In genomic region chr17:58310511-58311428, GRCh38 we compare ENCODE assay signal across 25 cellular contexts. TPM values are rescaled to one million over a fixed set of nuclear protein-coding genes. Genes with fewer than 3 reads are reported as not detected.
DNase-seq lines count a peak whose midpoint lies in the region; ATAC-seq, FAIRE-seq and TF ChIP-seq lines count a peak whose summit lies in the region.
"Had no signal": no experiment of that assay in that cellular context is flagged by ENCODE, and none has a peak within 500 bp of the region (broad histone marks: within the 10 kb centered on the region; RNA-seq: fewer than 3 reads in every experiment).

No MANE protein-coding gene starts in this region.

- H3K14ac ChIP-seq in H1 (ENCODE audit: insufficient read length): no peak overlapping the region

- H4K5ac ChIP-seq in H1 (ENCODE audit: insufficient read length, low read depth, low read length): no peak overlapping the region

- no peak overlapping the region for H4K8ac ChIP-seq in H1 (ENCODE audit: extremely low read depth, insufficient read depth, low read length)

- no peak overlapping the region for H3K9ac ChIP-seq in H1 (replicated peaks in 1 of 4; ENCODE audit: extremely low read depth in 1 of 4, low read depth in 3 of 4, low read length in 3 of 4)

- H3K4me2 ChIP-seq in H1 (ENCODE audit: insufficient read depth in 1 of 2, low read depth in 2 of 2, low read length in 2 of 2): no peak overlapping the region
- H3K4me2 ChIP-seq: hepatocyte had no signal

- no peak overlapping the region for H3K23ac ChIP-seq in H1 (ENCODE audit: insufficient read length)

- no peak overlapping the region for H2BK20ac ChIP-seq in H1 (ENCODE audit: low read length)

- H2BK120ac ChIP-seq in H1 (replicated peaks; ENCODE audit: low read depth, low read length): no peak overlapping the region

- H3K9me3 ChIP-seq in H1 (ENCODE audit: insufficient read depth in 2 of 2, low read depth in 1 of 2, low read length in 1 of 2): no peaks in the 10 kb centered on the region
- H3K9me3 ChIP-seq: mucosa of descending colon, neutrophil had no signal

- POLR2A ChIA-PET in H1 (lab: Charles Lee; ENCODE audit: partially characterized antibody): no interaction called here

- no peak for ATAC-seq in GM18867 (IDR thresholded peaks at IDR 0.05; ENCODE audit: unreplicated experiment)
- ATAC-seq in activated CD4-positive, CD25-positive, alpha-beta regulatory T cell treated with anti-CD3 and anti-CD28 coated beads, Interleukin-2, amount 50 U/mL, for 24 hours: no peak
- ATAC-seq: mucosa of descending colon, right cardiac atrium had no signal

- no peak for TF ChIP-seq EP300 in H1 (IDR thresholded peaks at IDR 0.05; ENCODE audit: borderline replicate concordance in 1 of 2, low read depth in 2 of 2, low read length in 2 of 2)

- no peaks in the 10 kb centered on the region for H3K9me3 Mint-ChIP-seq in HFFc6
- H3K9me3 Mint-ChIP-seq: central memory CD8-positive, alpha-beta T cell; endodermal cell had no signal

- no peak for TF ChIP-seq RAD21 in H1 (IDR thresholded peaks at IDR 0.05 in 1 of 2, conservative IDR thresholded peaks at IDR 0.05 in 1 of 2; ENCODE audit: low read depth in 2 of 2, low read length in 2 of 2)

- no peak overlapping the region for H3K18ac ChIP-seq in H1 (ENCODE audit: extremely low read depth, low read length)

- H3K36me3 Mint-ChIP-seq in HFFc6 (ENCODE audit: low read depth): no peaks in the 10 kb centered on the region

- H3K23me2 ChIP-seq in H1 (ENCODE audit: low read depth, low read length): no peaks in the 10 kb centered on the region; the same call in 1 of the 2 replicates

- DNase-seq in D721Med (ENCODE audit: insufficient read length, low spot score) (peak; percentile 21), NCI-H1694 (lab: John Stamatoyannopoulos, UW) (peak; percentile 86), H1 (ENCODE audit: low read depth in 1 of 2, low spot score in 2 of 2) (peak in 1 of 2 experiments; percentile 44), posterior vena cava (ENCODE audit: low spot score) (peak; percentile 74), HFFc6 (no peak)
- DNase-seq: activated gamma-delta T cell, AML-193, amygdala, Calu3, GF-D8, HCEC 1CT, kidney glomerular epithelial cell, mucosa of descending colon, NCI-H1417, NCI-H345, RPMI8226, T-helper 1 cell had no signal

- H3K27ac ChIP-seq in H1 (ENCODE audit: low read depth, low read length): no peak overlapping the region
- H3K27ac ChIP-seq: hepatocyte, neutrophil had no signal

- no peak overlapping the region for H3K56ac ChIP-seq in H1 (replicated peaks; ENCODE audit: insufficient read length, low read depth, low read length)

- no peaks in the 10 kb centered on the region for H3K36me3 ChIP-seq in H1 (ENCODE audit: control insufficient read depth in 2 of 4, insufficient read depth in 4 of 4, low read length in 3 of 4)
- H3K36me3 ChIP-seq: neutrophil had no signal

- no peaks in the 10 kb centered on the region for H4K20me1 ChIP-seq in H1 (replicated peaks in 1 of 2; ENCODE audit: control insufficient read depth in 1 of 2, insufficient read depth in 2 of 2, low read length in 2 of 2)

- CTCF ChIA-PET in H1 (lab: Charles Lee; ENCODE audit: partially characterized antibody): interaction anchor here (0.7 to 21.9 kb wide), 6 partner anchors 8 to 107 kb away, joined by 3 to 384 read pairs (median 16); partner anchors contain the start of gene RNF43

- H3K4me3 ChIP-seq in H1 (ENCODE audit: extremely low read depth in 1 of 4, insufficient read depth in 2 of 4, low read depth in 3 of 4, low read length in 4 of 4): no peak overlapping the region
- H3K4me3 ChIP-seq: hepatocyte, mucosa of descending colon had no signal

- H3K4me3 Mint-ChIP-seq in HFFc6: no peak overlapping the region
- H3K4me3 Mint-ChIP-seq: central memory CD8-positive, alpha-beta T cell; endodermal cell had no signal

- WGBS in H1 (ENCODE audit: extremely low coverage in 1 of 2, insufficient coverage in 1 of 2, insufficient read length in 1 of 2, insufficient replicate concordance in 2 of 2, low coverage in 1 of 2, low lambda C conversion rate in 2 of 2, missing lambda C conversion rate in 1 of 2), 2 experiments: 91% methylated on average over 21 of the region's 23 CpGs; no CpG with 5 or more reads in 1 of the 2 experiments

- no peak overlapping the region for H2AK5ac ChIP-seq in H1 (ENCODE audit: low read depth, low read length)

- no peak overlapping the region for H3K27ac Mint-ChIP-seq in HFFc6
- H3K27ac Mint-ChIP-seq: endodermal cell had no signal

- no peak for TF ChIP-seq POLR2A in H1 (IDR thresholded peaks at IDR 0.05; ENCODE audit: control extremely low read depth in 1 of 2, low read depth in 2 of 2, low read length in 2 of 2)

- FAIRE-seq in D721Med (lab: Jason Lieb, UNC) (no peak), H1 (lab: Jason Lieb, UNC) (no peak)

- H3K27me3 ChIP-seq in H1 (replicated peaks in 1 of 4; ENCODE audit: control insufficient read depth in 3 of 4, extremely low read depth in 1 of 4, insufficient read depth in 3 of 4, low read length in 3 of 4): no peaks in the 10 kb centered on the region
- H3K27me3 ChIP-seq: hepatocyte, neutrophil had no signal

- H3K27me3 Mint-ChIP-seq in HFFc6 (ENCODE audit: insufficient read depth): peaks cover 9% of the 10 kb centered on the region
- H3K27me3 Mint-ChIP-seq: central memory CD8-positive, alpha-beta T cell had no signal

- no peaks in the 10 kb centered on the region; the same call in 1 of the 2 replicates for H3K4me1 Mint-ChIP-seq in HFFc6 (ENCODE audit: low read depth)
- H3K4me1 Mint-ChIP-seq: central memory CD8-positive, alpha-beta T cell; endodermal cell had no signal

- no peak overlapping the region for H2AFZ ChIP-seq in H1 (ENCODE audit: low read length)
- H2AFZ ChIP-seq: hepatocyte had no signal

- H3K4ac ChIP-seq in H1 (replicated peaks; ENCODE audit: insufficient read length, low read depth, low read length): no peak overlapping the region

- H3K4me1 ChIP-seq in H1 (replicated peaks in 1 of 4; ENCODE audit: control insufficient read depth in 3 of 4, insufficient read depth in 4 of 4, low read length in 3 of 4): peaks cover 0 to 11% (median 6%) of the 10 kb centered on the region in 4 experiments; a peak in 4 of 7 replicates

- H3K79me2 ChIP-seq in H1 (ENCODE audit: control insufficient read depth in 1 of 2, insufficient read depth in 2 of 2, low read length in 2 of 2): no peaks in the 10 kb centered on the region
- H3K79me2 ChIP-seq: hepatocyte had no signal

- no peaks in the 10 kb centered on the region for H3K79me1 ChIP-seq in H1 (ENCODE audit: low read depth, low read length)

- intact Hi-C loops in posterior vena cava (cut with DNase I): loop anchor here in 1 of 2 donors (10.0 kb wide), 1 partner anchor 104 kb away; the partner anchor contains the start of gene RNF43

- no peak overlapping the region for H2BK5ac ChIP-seq in H1 (ENCODE audit: low read depth, low read length)

- TF ChIP-seq CTCF in D721Med (IDR thresholded peaks at IDR 0.05; ENCODE audit: insufficient read depth, missing control alignments): no peak
- no peak for TF ChIP-seq CTCF in H1 (IDR thresholded peaks at IDR 0.05; ENCODE audit: control extremely low read depth in 1 of 3, insufficient read depth in 1 of 3, low read depth in 1 of 3, low read length in 3 of 3)
- no peak for TF ChIP-seq CTCF in HFFc6 (IDR thresholded peaks at IDR 0.05)

- no peak overlapping the region for H4K91ac ChIP-seq in H1 (replicated peaks; ENCODE audit: insufficient read length, low read length)

- H2BK12ac ChIP-seq in H1 (ENCODE audit: low read depth, low read length): 0 out of 2 replicates have a peak overlapping the region, but pooled peaks have one; percentile 50

- no peak overlapping the region for H2BK15ac ChIP-seq in H1 (ENCODE audit: low read length)

TF ChIP-seq in H1, 55 proteins besides CTCF, POLR2A, EP300 and RAD21 (continues in another document):
- TF ChIP-seq HDAC2 (IDR thresholded peaks at IDR 0.05; ENCODE audit: borderline replicate concordance in 1 of 2, low read depth in 2 of 2, low read length in 2 of 2): no peak

RNA-seq across cellular contexts. Expression of gene TSPOAP1, which starts 17.8 kb away (rescaled TPM):
- 9.2 and 9.8 TPM in 2 replicates for total RNA-seq in H1 (2021; fragmentation: NEBNext Ultra II Directional; extraction: Animal tissue kit (Norgen Biotek cat#: 25700))
- 7.6 and 9.8 TPM in 2 replicates for polyA plus RNA-seq in H1 (2011; rRNA removed)
- 13.8 TPM for polyA plus RNA-seq in H1 (2011; cell fraction: cytosol; rRNA removed)
- 69.7 TPM for polyA plus RNA-seq in H1 (2011; cell fraction: nucleus; rRNA removed)
- polyA plus RNA-seq in H1 (2012, experiment 1 of 2): 14.7 to 18.9 TPM (median 15.9 TPM) in 4 replicates
- polyA plus RNA-seq in H1 (2012, experiment 2 of 2): 6.2 TPM
- polyA plus RNA-seq in H1 (2013, experiment 1 of 2): 4.8 TPM
- 4.1 TPM for polyA plus RNA-seq in H1 (2013, experiment 2 of 2)
- 2.9 and 6.6 TPM in 2 replicates for polyA minus RNA-seq in H1 (2011; rRNA and poly(A)+ RNA removed)
- polyA minus RNA-seq in H1 (2011; cell fraction: cytosol; rRNA and poly(A)+ RNA removed): 5.8 TPM
- 8.9 TPM for polyA minus RNA-seq in H1 (2011; cell fraction: nucleus; rRNA and poly(A)+ RNA removed)
- total RNA-seq in posterior vena cava: 1 to 10 TPM; 8.2 to 10.0 TPM
- total RNA-seq in HFFc6 (2021; fragmentation: NEBNext Ultra II Directional; extraction: Animal tissue kit (Norgen Biotek cat#: 25700)): 1 to 10 TPM in 4 of 6 experiments, under 1 TPM in 2; 0.50 to 1.8 (median 1.3) TPM
- total RNA-seq: Calu3 had no signal

RNA-seq across cellular contexts. Expression of gene MPO, which starts 30.0 kb away (rescaled TPM):
- total RNA-seq in H1 (2021; fragmentation: NEBNext Ultra II Directional; extraction: Animal tissue kit (Norgen Biotek cat#: 25700)): 0.74 TPM in 1 of 2 replicates, not detected in the other
- 0.06 and 0.13 TPM in 2 replicates for polyA plus RNA-seq in H1 (2011; rRNA removed)
- 0.08 TPM for polyA plus RNA-seq in H1 (2011; cell fraction: cytosol; rRNA removed)
- 0.61 TPM for polyA plus RNA-seq in H1 (2011; cell fraction: nucleus; rRNA removed)
- not detected in 4 replicates for polyA plus RNA-seq in H1 (2012, experiment 1 of 2)
- 0.04 TPM for polyA plus RNA-seq in H1 (2012, experiment 2 of 2)
- 0.04 TPM for polyA plus RNA-seq in H1 (2013, experiment 1 of 2)
- polyA plus RNA-seq in H1 (2013, experiment 2 of 2): 0.09 TPM
- polyA minus RNA-seq in H1 (2011; rRNA and poly(A)+ RNA removed): not detected in 2 replicates
- not detected for polyA minus RNA-seq in H1 (2011; cell fraction: cytosol; rRNA and poly(A)+ RNA removed)
- polyA minus RNA-seq in H1 (2011; cell fraction: nucleus; rRNA and poly(A)+ RNA removed): not detected
- total RNA-seq in posterior vena cava: under 1 TPM; 0.74 to 0.86 TPM
- total RNA-seq in HFFc6 (2021; fragmentation: NEBNext Ultra II Directional; extraction: Animal tissue kit (Norgen Biotek cat#: 25700)): not detected
- total RNA-seq: Calu3, endodermal cell, HT-29 had no signal
- polyA plus RNA-seq: hepatocyte had no signal

RNA-seq across cellular contexts. Expression of gene SUPT4H1, which starts 41.2 kb away (rescaled TPM):
- 103 and 112 TPM in 2 replicates for total RNA-seq in H1 (2021; fragmentation: NEBNext Ultra II Directional; extraction: Animal tissue kit (Norgen Biotek cat#: 25700))
- 115 and 143 TPM in 2 replicates for polyA plus RNA-seq in H1 (2011; rRNA removed)
- polyA plus RNA-seq in H1 (2011; cell fraction: cytosol; rRNA removed): 144 TPM
- 67.4 TPM for polyA plus RNA-seq in H1 (2011; cell fraction: nucleus; rRNA removed)
- 166 to 180 TPM (median 170 TPM) in 4 replicates for polyA plus RNA-seq in H1 (2012, experiment 1 of 2)
- 181 TPM for polyA plus RNA-seq in H1 (2012, experiment 2 of 2)
- 66.5 TPM for polyA plus RNA-seq in H1 (2013, experiment 1 of 2)
- 66.6 TPM for polyA plus RNA-seq in H1 (2013, experiment 2 of 2)
- 73.5 and 87.0 TPM in 2 replicates for polyA minus RNA-seq in H1 (2011; rRNA and poly(A)+ RNA removed)
- polyA minus RNA-seq in H1 (2011; cell fraction: cytosol; rRNA and poly(A)+ RNA removed): 50.8 TPM
- 33.5 TPM for polyA minus RNA-seq in H1 (2011; cell fraction: nucleus; rRNA and poly(A)+ RNA removed)
- 10 to 100 TPM; 48.4 to 50.1 TPM for total RNA-seq in posterior vena cava
- 100 to 1,000 TPM in 4 of 6 experiments, 10 to 100 TPM in 2; 95.6 to 110 (median 105) TPM for total RNA-seq in HFFc6 (2021; fragmentation: NEBNext Ultra II Directional; extraction: Animal tissue kit (Norgen Biotek cat#: 25700))
